8 cellular contexts compared by ENCODE assay signal in the genomic region with DNA sequence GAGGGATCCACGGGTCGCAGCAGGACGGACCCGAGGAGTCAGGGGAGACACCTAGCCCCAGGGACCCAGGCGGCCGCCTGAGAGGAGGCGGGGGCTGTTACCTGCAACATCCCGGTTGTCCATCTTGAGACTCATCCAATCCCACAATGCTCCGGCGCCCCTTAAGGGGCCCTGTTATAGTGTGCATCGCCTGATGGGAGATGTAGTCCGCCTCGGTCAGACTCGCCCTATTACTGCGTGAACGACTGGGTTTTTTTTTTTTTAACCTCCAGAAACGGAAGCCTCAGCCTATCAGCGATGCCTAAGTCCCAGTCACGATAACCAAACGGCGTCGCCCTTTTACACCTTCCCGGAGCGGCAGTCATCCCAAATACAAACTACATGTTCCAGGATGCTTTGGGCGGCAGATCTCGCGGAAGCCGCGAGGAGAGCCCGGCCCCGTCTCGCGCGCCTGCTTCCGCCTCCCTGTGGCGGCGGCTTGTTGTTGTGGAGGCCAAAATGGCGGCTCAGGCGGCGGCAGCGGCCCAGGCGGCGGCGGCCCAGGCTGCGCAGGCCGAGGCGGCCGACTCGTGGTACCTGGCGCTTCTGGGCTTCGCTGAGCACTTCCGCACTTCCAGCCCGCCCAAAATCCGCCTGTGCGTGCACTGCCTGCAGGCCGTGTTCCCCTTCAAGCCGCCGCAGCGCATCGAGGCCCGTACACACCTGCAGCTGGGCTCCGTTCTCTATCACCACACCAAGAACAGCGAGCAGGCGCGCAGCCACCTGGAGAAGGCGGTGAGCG. TPM values are rescaled to one million over a fixed set of nuclear protein-coding genes. Genes with fewer than 3 reads are reported as not detected.
DNase-seq lines count a peak whose midpoint lies in the region; ATAC-seq and TF ChIP-seq lines count a peak whose summit lies in the region.

A gene with protein sequence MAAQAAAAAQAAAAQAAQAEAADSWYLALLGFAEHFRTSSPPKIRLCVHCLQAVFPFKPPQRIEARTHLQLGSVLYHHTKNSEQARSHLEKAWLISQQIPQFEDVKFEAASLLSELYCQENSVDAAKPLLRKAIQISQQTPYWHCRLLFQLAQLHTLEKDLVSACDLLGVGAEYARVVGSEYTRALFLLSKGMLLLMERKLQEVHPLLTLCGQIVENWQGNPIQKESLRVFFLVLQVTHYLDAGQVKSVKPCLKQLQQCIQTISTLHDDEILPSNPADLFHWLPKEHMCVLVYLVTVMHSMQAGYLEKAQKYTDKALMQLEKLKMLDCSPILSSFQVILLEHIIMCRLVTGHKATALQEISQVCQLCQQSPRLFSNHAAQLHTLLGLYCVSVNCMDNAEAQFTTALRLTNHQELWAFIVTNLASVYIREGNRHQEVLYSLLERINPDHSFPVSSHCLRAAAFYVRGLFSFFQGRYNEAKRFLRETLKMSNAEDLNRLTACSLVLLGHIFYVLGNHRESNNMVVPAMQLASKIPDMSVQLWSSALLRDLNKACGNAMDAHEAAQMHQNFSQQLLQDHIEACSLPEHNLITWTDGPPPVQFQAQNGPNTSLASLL (plus strand): TSS at position 468 of the 781 bp plus-strand sequence. CDS start 31 bp downstream, at position 499.
A gene with protein sequence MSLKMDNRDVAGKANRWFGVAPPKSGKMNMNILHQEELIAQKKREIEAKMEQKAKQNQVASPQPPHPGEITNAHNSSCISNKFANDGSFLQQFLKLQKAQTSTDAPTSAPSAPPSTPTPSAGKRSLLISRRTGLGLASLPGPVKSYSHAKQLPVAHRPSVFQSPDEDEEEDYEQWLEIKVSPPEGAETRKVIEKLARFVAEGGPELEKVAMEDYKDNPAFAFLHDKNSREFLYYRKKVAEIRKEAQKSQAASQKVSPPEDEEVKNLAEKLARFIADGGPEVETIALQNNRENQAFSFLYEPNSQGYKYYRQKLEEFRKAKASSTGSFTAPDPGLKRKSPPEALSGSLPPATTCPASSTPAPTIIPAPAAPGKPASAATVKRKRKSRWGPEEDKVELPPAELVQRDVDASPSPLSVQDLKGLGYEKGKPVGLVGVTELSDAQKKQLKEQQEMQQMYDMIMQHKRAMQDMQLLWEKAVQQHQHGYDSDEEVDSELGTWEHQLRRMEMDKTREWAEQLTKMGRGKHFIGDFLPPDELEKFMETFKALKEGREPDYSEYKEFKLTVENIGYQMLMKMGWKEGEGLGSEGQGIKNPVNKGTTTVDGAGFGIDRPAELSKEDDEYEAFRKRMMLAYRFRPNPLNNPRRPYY (minus strand): TSS at position 148 of the 781 bp plus-strand sequence. CDS start 13 bp downstream, at position 135.

- DNase-seq in CD4-positive, CD25-positive, alpha-beta regulatory T cell = peak; percentile 89 to 96 (median 94)
- DNase-seq in NCI-H748 treated with DMSO at 0.1 percent for 48 hours (lab: John Stamatoyannopoulos, UW) (peak; percentile 92), lower leg skin (ENCODE audit: low spot score in 2 of 2) (peak; percentile 87 to 97)
- peak; percentile 94 for DNase-seq in activated CD4-positive, alpha-beta memory T cell treated with anti-CD3 and anti-CD28 coated beads for 36 hours
- peak; percentile 75 to 88 for DNase-seq in stimulated activated CD4-positive, alpha-beta T cell treated with anti-CD3 and anti-CD28 coated beads, Interleukin-4, amount 100 ng/mL, for 48 hours (ENCODE audit: low read depth in 2 of 2)

- no peaks in the 10 kb centered on the region for H3K27me3 Mint-ChIP-seq in CD4-positive, CD25-positive, alpha-beta regulatory T cell
- no peaks in the 10 kb centered on the region for H3K27me3 Mint-ChIP-seq in activated CD4-positive, alpha-beta memory T cell treated with anti-CD3 and anti-CD28 coated beads for 36 hours

- CTCF ChIA-PET in activated CD4-positive, alpha-beta memory T cell treated with anti-CD3 and anti-CD28 coated beads for 36 hours (lab: Charles Lee) = interaction anchor here (1.5 kb wide), 1 partner anchor 170 kb away, joined by 6 read pairs; no protein-coding TSS in a partner anchor

- H3K27ac ChIP-seq in CD4-positive, CD25-positive, alpha-beta regulatory T cell (ENCODE audit: insufficient read depth, low read length, poor library complexity, severe bottlenecking) = peak within 1 kb of the TSS; percentile 87
- peak within 1 kb of the TSS; percentile 84 for H3K27ac ChIP-seq in duodenal mucosa (ENCODE audit: low read depth, low read length)

- H3K4me1 ChIP-seq in CD4-positive, CD25-positive, alpha-beta regulatory T cell (ENCODE audit: control insufficient read depth, insufficient read depth, low read length, poor library complexity, severe bottlenecking) = peaks cover 40% of the 10 kb centered on the region
- H3K4me1 ChIP-seq in duodenal mucosa (ENCODE audit: control insufficient read depth in 1 of 2, insufficient read depth in 2 of 2, low read length in 2 of 2) = peaks cover 8 to 14% of the 10 kb centered on the region in 2 donors

- intact Hi-C loops in activated CD4-positive, alpha-beta memory T cell treated with anti-CD3 and anti-CD28 coated beads for 36 hours (cut with micrococcal nuclease) = loop anchor here (1.0 to 5.0 kb wide), 5 partner anchors 65 to 182 kb away; a partner anchor contains a TSS
- intact Hi-C loops in lower leg skin (cut with DNase I; ENCODE audit: low total_unique reads) = no loop called here

- H3K9me3 ChIP-seq in CD4-positive, CD25-positive, alpha-beta regulatory T cell (ENCODE audit: control insufficient read depth in 2 of 2, low read length in 2 of 2) = no peaks in the 10 kb centered on the region
- H3K9me3 ChIP-seq in duodenal mucosa (ENCODE audit: control insufficient read depth in 1 of 2, low read length in 2 of 2) = no peaks in the 10 kb centered on the region

- no peak for TF ChIP-seq CTCF in lower leg skin (IDR thresholded peaks at IDR 0.05)

- POLR2A ChIA-PET in activated CD4-positive, alpha-beta memory T cell treated with anti-CD3 and anti-CD28 coated beads for 36 hours (lab: Charles Lee) = interaction anchor here (0.8 to 0.9 kb wide), 2 partner anchors 9 to 65 kb away, joined by 3 to 4 read pairs; no protein-coding TSS in a partner anchor

- peak within 1 kb of the TSS; percentile 94 to 99 (median 98) for H3K4me3 Mint-ChIP-seq in CD4-positive, CD25-positive, alpha-beta regulatory T cell
- H3K4me3 Mint-ChIP-seq in activated CD4-positive, alpha-beta memory T cell treated with anti-CD3 and anti-CD28 coated beads for 36 hours = peak within 1 kb of the TSS; percentile 94

- ATAC-seq in CD4-positive, CD25-positive, alpha-beta regulatory T cell (ENCODE audit: low read depth in 2 of 2) = peak; percentile 90 to 92
- ATAC-seq in GM19372 (IDR thresholded peaks at IDR 0.05; ENCODE audit: low read depth, unreplicated experiment) (peak; percentile 89), HG03558 (IDR thresholded peaks at IDR 0.05; ENCODE audit: extremely low read depth, unreplicated experiment) (peak; percentile 76)

- no peak for TF ChIP-seq POLR2A in lower leg skin (IDR thresholded peaks at IDR 0.05)

- peak within 1 kb of the TSS; percentile 91 for H3K4me3 ChIP-seq in CD4-positive, CD25-positive, alpha-beta regulatory T cell (ENCODE audit: low read depth, low read length)
- H3K4me3 ChIP-seq in duodenal mucosa (ENCODE audit: low read depth in 1 of 2, low read length in 2 of 2) = peak within 1 kb of the TSS; percentile 81 to 98
- H3K4me3 ChIP-seq in lower leg skin (ENCODE audit: low read depth, poor library complexity, severe bottlenecking) = peak within 1 kb of the TSS; percentile 100

- peak within 1 kb of the TSS; percentile 92 to 100 for H3K9ac ChIP-seq in duodenal mucosa (ENCODE audit: low read depth in 1 of 2, low read length in 2 of 2)

- peaks cover 32% of the 10 kb centered on the region for H3K36me3 ChIP-seq in CD4-positive, CD25-positive, alpha-beta regulatory T cell (ENCODE audit: control insufficient read depth, insufficient read depth, low read length)
- H3K36me3 ChIP-seq in duodenal mucosa (ENCODE audit: control insufficient read depth in 1 of 2, insufficient read depth in 2 of 2, low read length in 2 of 2) = peaks cover 18 to 29% of the 10 kb centered on the region in 2 donors

- H3K27me3 ChIP-seq in CD4-positive, CD25-positive, alpha-beta regulatory T cell (ENCODE audit: control insufficient read depth, insufficient read depth, low read length) = no peaks in the 10 kb centered on the region
- H3K27me3 ChIP-seq in duodenal mucosa (ENCODE audit: control insufficient read depth in 1 of 2, insufficient read depth in 2 of 2, low read length in 2 of 2) = no peaks in the 10 kb centered on the region

- H3K4me1 Mint-ChIP-seq in CD4-positive, CD25-positive, alpha-beta regulatory T cell = peaks cover 12 to 60% (median 23%) of the 10 kb centered on the region in 4 donors
- peaks cover 35% of the 10 kb centered on the region for H3K4me1 Mint-ChIP-seq in activated CD4-positive, alpha-beta memory T cell treated with anti-CD3 and anti-CD28 coated beads for 36 hours (ENCODE audit: low read depth)

- H3K36me3 Mint-ChIP-seq in CD4-positive, CD25-positive, alpha-beta regulatory T cell = peaks cover 23% of the 10 kb centered on the region
- peaks cover 16% of the 10 kb centered on the region for H3K36me3 Mint-ChIP-seq in activated CD4-positive, alpha-beta memory T cell treated with anti-CD3 and anti-CD28 coated beads for 36 hours

- peak within 1 kb of the TSS; percentile 98 to 99 (median 99) for H3K27ac Mint-ChIP-seq in CD4-positive, CD25-positive, alpha-beta regulatory T cell
- peak within 1 kb of the TSS; percentile 96 for H3K27ac Mint-ChIP-seq in activated CD4-positive, alpha-beta memory T cell treated with anti-CD3 and anti-CD28 coated beads for 36 hours

- WGBS in lower leg skin, 2 donors = 0% methylated on average over 43 to 64 of the region's 67 CpGs

- H3K9me3 Mint-ChIP-seq in CD4-positive, CD25-positive, alpha-beta regulatory T cell = no peaks in the 10 kb centered on the region
- no peaks in the 10 kb centered on the region for H3K9me3 Mint-ChIP-seq in activated CD4-positive, alpha-beta memory T cell treated with anti-CD3 and anti-CD28 coated beads for 36 hours

RNA-seq across cellular contexts. Expression of the first gene that starts in this region (rescaled TPM):
- total RNA-seq in CD4-positive, CD25-positive, alpha-beta regulatory T cell = 146 TPM
- polyA plus RNA-seq in CD4-positive, CD25-positive, alpha-beta regulatory T cell = 10 to 100 TPM; 16.5 to 20.6 (median 18.8) TPM
- total RNA-seq in activated CD4-positive, alpha-beta memory T cell treated with anti-CD3 and anti-CD28 coated beads for 36 hours = 10 to 100 TPM; 38.6 to 40.9 TPM
- total RNA-seq in lower leg skin = 100 to 1,000 TPM in 1 of 4 donors, 10 to 100 TPM in 3; 57.5 to 100 (median 69.8) TPM

RNA-seq across cellular contexts. Expression of the second gene that starts in this region (rescaled TPM):
- total RNA-seq in CD4-positive, CD25-positive, alpha-beta regulatory T cell = 72.5 TPM
- polyA plus RNA-seq in CD4-positive, CD25-positive, alpha-beta regulatory T cell = 10 to 100 TPM; 22.7 to 36.3 (median 26.4) TPM
- 10 to 100 TPM; 39.2 to 44.0 TPM for total RNA-seq in activated CD4-positive, alpha-beta memory T cell treated with anti-CD3 and anti-CD28 coated beads for 36 hours
- total RNA-seq in lower leg skin = 10 to 100 TPM; 16.1 to 40.2 (median 39.0) TPM

Comparison
In these comparisons a context has a peak if more than half of its experiments do, and no peak if none do; other contexts are left out.
1. Peak in every context shown above with its lines: DNase-seq, ATAC-seq, H3K4me3 ChIP-seq and H3K27ac ChIP-seq.